In the genomic region with DNA sequence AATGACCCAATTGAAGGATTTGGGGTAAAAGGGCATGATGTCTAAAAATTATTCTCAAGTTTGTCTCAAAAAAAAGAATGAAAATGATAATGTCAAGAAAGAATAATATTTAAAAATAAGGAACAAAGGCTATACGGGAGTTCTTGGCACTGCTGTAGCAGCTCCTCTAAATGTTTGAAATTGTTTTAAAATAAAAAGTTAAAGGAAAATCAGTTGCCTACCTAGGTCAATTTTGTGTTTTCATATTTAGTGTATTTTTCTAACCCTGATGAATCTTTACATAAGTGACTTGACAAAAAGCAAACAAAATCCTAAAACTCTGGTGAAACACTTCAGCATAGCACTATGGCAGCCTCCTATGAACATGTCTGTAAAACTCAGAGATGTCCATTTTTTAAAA, we compare ENCODE assay signal across 10 cellular contexts. TPM values are rescaled to one million over a fixed set of nuclear protein-coding genes. Genes with fewer than 3 reads are reported as not detected.
"Had no signal": no experiment of that assay in that cellular context is flagged by ENCODE, and none has a peak within 500 bp of the region (broad histone marks: within the 10 kb centered on the region; RNA-seq: fewer than 3 reads in every experiment).

No MANE protein-coding gene starts in this region.

- H3K9me3 Mint-ChIP-seq: GM23338, H9 had no signal

- H3K9me3 ChIP-seq: HAP-1 had no signal

- H2AFZ ChIP-seq: GM23248, GM23338 had no signal

- ATAC-seq: GM23338, HCT116 had no signal

- H3K4me3 Mint-ChIP-seq: GM23338, H9 had no signal

- H3K4me1 ChIP-seq: HAP-1 had no signal

- DNase-seq: GM23248, GOT3, H7, H9, HCEC 1CT had no signal

- H3K4me3 ChIP-seq: GM23248, GM23338, HAP-1 had no signal

- H3K4me2 ChIP-seq: GM23338 had no signal

- H3K27ac Mint-ChIP-seq: GM23338, H9 had no signal

- H3K27ac ChIP-seq: GM23248 had no signal

- FAIRE-seq: H1, H54 had no signal

- H3K9ac ChIP-seq: GM23248 had no signal

- H3K4me1 Mint-ChIP-seq: GM23338 had no signal

- H3K36me3 ChIP-seq: HAP-1 had no signal

RNA-seq across cellular contexts. Expression of a gene that starts 56.4 kb away (rescaled TPM):
- total RNA-seq: GM23248 had no signal
- polyA plus RNA-seq: GM23248 had no signal
